In genomic region chr9:93950619-93951601, GRCh38 we compare ENCODE assay signal across 9 cellular contexts. TPM values are rescaled to one million over a fixed set of nuclear protein-coding genes. Genes with fewer than 3 reads are reported as not detected.
DNase-seq lines count a peak whose midpoint lies in the region; ATAC-seq and TF ChIP-seq lines count a peak whose summit lies in the region.
"Had no signal": no experiment of that assay in that cellular context is flagged by ENCODE, and none has a peak within 500 bp of the region (broad histone marks: within the 10 kb centered on the region; RNA-seq: fewer than 3 reads in every experiment).

No MANE protein-coding gene starts in this region.

- intact Hi-C loops in activated CD4-positive, alpha-beta memory T cell treated with anti-CD3 and anti-CD28 coated beads for 36 hours (cut with micrococcal nuclease): no loop called here
- intact Hi-C loops in right cardiac atrium (cut with DNase I): loop anchor here in 1 of 4 donors (10.0 kb wide), 1 partner anchor 126 kb away; no protein-coding TSS in a partner anchor

- no peak for TF ChIP-seq POLR2A in GM18505 (IDR thresholded peaks at IDR 0.05; ENCODE audit: borderline replicate concordance, extremely low read depth, insufficient read depth, insufficient read length)

- H3K4me1 ChIP-seq in right cardiac atrium (ENCODE audit: control insufficient read depth, insufficient read depth, low read length): peaks cover 2% of the 10 kb centered on the region

- POLR2A ChIA-PET in activated CD4-positive, alpha-beta memory T cell treated with anti-CD3 and anti-CD28 coated beads for 36 hours (lab: Charles Lee): no interaction called here

- H3K9me3 ChIP-seq in right cardiac atrium (ENCODE audit: control insufficient read depth, low read length): no peaks in the 10 kb centered on the region

- H3K27ac ChIP-seq in right cardiac atrium (ENCODE audit: low read length): no peak overlapping the region

- no peak for DNase-seq in activated CD4-positive, alpha-beta memory T cell treated with anti-CD3 and anti-CD28 coated beads for 36 hours
- DNase-seq in right cardiac atrium (peak in 1 of 3 donors; percentile 69), skeletal muscle cell (ENCODE audit: low read depth) (no peak), medulla oblongata (ENCODE audit: extremely low spot score) (no peak), HuH-7 (ENCODE audit: low spot score) (no peak), hippocampal formation (lab: John Stamatoyannopoulos, UW) (no peak)

- CTCF ChIA-PET in activated CD4-positive, alpha-beta memory T cell treated with anti-CD3 and anti-CD28 coated beads for 36 hours (lab: Charles Lee): interaction anchor here (1.0 to 2.2 kb wide), 5 partner anchors 11 to 123 kb away, joined by 3 to 9 read pairs (median 3); no protein-coding TSS in a partner anchor

- 3% methylated on average over 47 of the region's 47 CpGs for WGBS in right cardiac atrium

- H3K4me3 ChIP-seq in GM08714 (ENCODE audit: low read length) (peak overlapping the region; percentile 7; the same call in 1 of the 2 replicates), right cardiac atrium (ENCODE audit: low read length) (peak overlapping the region; percentile 52), skeletal muscle cell (ENCODE audit: low read depth, low read length) (peak overlapping the region; percentile 39)

- H3K36me3 Mint-ChIP-seq in activated CD4-positive, alpha-beta memory T cell treated with anti-CD3 and anti-CD28 coated beads for 36 hours: no peaks in the 10 kb centered on the region

- H3K9me3 Mint-ChIP-seq in activated CD4-positive, alpha-beta memory T cell treated with anti-CD3 and anti-CD28 coated beads for 36 hours: no peaks in the 10 kb centered on the region

- H3K27me3 ChIP-seq in right cardiac atrium (ENCODE audit: control insufficient read depth, insufficient read depth): no peaks in the 10 kb centered on the region

- H3K27me3 Mint-ChIP-seq in activated CD4-positive, alpha-beta memory T cell treated with anti-CD3 and anti-CD28 coated beads for 36 hours: peaks cover 75% of the 10 kb centered on the region

- no peak overlapping the region for H3K27ac Mint-ChIP-seq in activated CD4-positive, alpha-beta memory T cell treated with anti-CD3 and anti-CD28 coated beads for 36 hours
- H3K27ac Mint-ChIP-seq: activated naive CD4-positive, alpha-beta T cell treated with anti-CD3 and anti-CD28 coated beads, Interleukin-2, amount 50 U/mL, for 72 hours had no signal

- peaks cover 44% of the 10 kb centered on the region for H3K4me1 Mint-ChIP-seq in activated CD4-positive, alpha-beta memory T cell treated with anti-CD3 and anti-CD28 coated beads for 36 hours (ENCODE audit: low read depth)

- H3K4me3 Mint-ChIP-seq in activated CD4-positive, alpha-beta memory T cell treated with anti-CD3 and anti-CD28 coated beads for 36 hours: peak overlapping the region; percentile 60

- peak in 1 of 2 donors; percentile 31 for ATAC-seq in right cardiac atrium
- no peak for ATAC-seq in GM18505 (IDR thresholded peaks at IDR 0.05; ENCODE audit: unreplicated experiment)

RNA-seq across cellular contexts. Expression of gene BARX1, which starts 4.2 kb away (rescaled TPM):
- under 1 TPM; 0.43 to 0.44 TPM for total RNA-seq in activated CD4-positive, alpha-beta memory T cell treated with anti-CD3 and anti-CD28 coated beads for 36 hours
- total RNA-seq in right cardiac atrium: not detected
- not detected for polyA plus RNA-seq in right cardiac atrium
